ENCODE assay signal across 1 cellular context in the genomic region with DNA sequence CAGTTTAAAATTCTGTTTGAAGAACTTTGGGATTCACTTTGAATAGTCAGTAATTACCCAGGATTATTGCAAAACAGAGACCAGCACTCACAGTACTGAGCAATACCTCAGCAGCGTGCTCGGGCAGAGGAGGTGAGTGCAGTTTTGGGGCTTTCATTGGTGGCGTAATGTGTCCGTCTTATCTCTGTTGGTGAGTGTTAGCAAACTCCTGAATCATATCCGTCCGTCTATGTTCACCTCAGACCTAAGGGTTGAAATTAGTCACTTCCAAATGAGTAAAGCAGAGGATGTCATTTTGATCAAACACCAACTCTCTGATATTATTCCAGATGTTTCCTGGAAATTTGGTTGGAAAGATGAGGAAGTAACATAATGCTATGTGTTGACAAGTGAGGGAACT.
TF ChIP-seq lines count a peak whose summit lies in the region.

No MANE protein-coding gene starts in this region.

TF ChIP-seq in HepG2, 621 proteins besides CTCF, POLR2A, EP300 and RAD21 (continued from another document and continues in another):
- TF ChIP-seq ZNF556 (CRISPR knock-in tag; IDR thresholded peaks at IDR 0.05; ENCODE audit: borderline replicate concordance) (0 out of 2 replicates have a peak, but pooled peaks have one; percentile 32), SOX6 (IDR thresholded peaks at IDR 0.05) (no peak), SOX6 (CRISPR knock-in tag; IDR thresholded peaks at IDR 0.05) (peak; percentile 69), ETV5 (CRISPR knock-in tag; IDR thresholded peaks at IDR 0.05; ENCODE audit: borderline replicate concordance) (peak; percentile 91), ZNF138 (CRISPR knock-in tag; IDR thresholded peaks at IDR 0.05; ENCODE audit: low read depth) (no peak), ZNF792 (CRISPR knock-in tag; IDR thresholded peaks at IDR 0.05) (peak; percentile 29; the same call in 1 of the 2 replicates), RARA (CRISPR knock-in tag; IDR thresholded peaks at IDR 0.05) (peak; percentile 53), NR2F6 (IDR thresholded peaks at IDR 0.05) (peak; percentile 54), NR2F6 (CRISPR knock-in tag; IDR thresholded peaks at IDR 0.05) (peak; percentile 33; the same call in 1 of the 2 replicates), ISL2 (CRISPR knock-in tag; IDR thresholded peaks at IDR 0.05) (peak; percentile 77), RCOR2 (CRISPR knock-in tag; IDR thresholded peaks at IDR 0.05) (peak; percentile 52; the same call in 1 of the 2 replicates), ZSCAN29 (CRISPR knock-in tag; conservative IDR thresholded peaks at IDR 0.05) (peak; percentile 60; the same call in 1 of the 2 replicates), POGZ (CRISPR knock-in tag; IDR thresholded peaks at IDR 0.05) (peak; percentile 66; the same call in 1 of the 2 replicates), XRCC5 (optimal IDR thresholded peaks at IDR 0.05; ENCODE audit: low read length) (peak; percentile 31), IRF2 (CRISPR knock-in tag; IDR thresholded peaks at IDR 0.05) (peak; percentile 32; the same call in 1 of the 2 replicates), ZNF331 (CRISPR knock-in tag; IDR thresholded peaks at IDR 0.05) (0 out of 2 replicates have a peak, but pooled peaks have one; percentile 24), NFYB (CRISPR knock-in tag; IDR thresholded peaks at IDR 0.05) (peak; percentile 52; the same call in 1 of the 2 replicates), MXD4 (CRISPR knock-in tag; IDR thresholded peaks at IDR 0.05) (no peak), ZNF614 (CRISPR knock-in tag; IDR thresholded peaks at IDR 0.05; ENCODE audit: borderline replicate concordance) (0 out of 2 replicates have a peak, but pooled peaks have one; percentile 29), CREB1 (IDR thresholded peaks at IDR 0.05) (0 out of 2 replicates have a peak, but pooled peaks have one; percentile 9), CREB1 (CRISPR knock-in tag; IDR thresholded peaks at IDR 0.05) (peak; percentile 70), ZBTB21 (CRISPR knock-in tag; IDR thresholded peaks at IDR 0.05) (0 out of 2 replicates have a peak, but pooled peaks have one; percentile 41), CEBPG (CRISPR knock-in tag; IDR thresholded peaks at IDR 0.05) (peak; percentile 89), STAT6 (CRISPR knock-in tag; IDR thresholded peaks at IDR 0.05; ENCODE audit: borderline replicate concordance) (peak; percentile 52; the same call in 1 of the 2 replicates), ZNF784 (CRISPR knock-in tag; IDR thresholded peaks at IDR 0.05; ENCODE audit: borderline replicate concordance) (no peak), KMT2B (CRISPR knock-in tag; IDR thresholded peaks at IDR 0.05) (peak; percentile 51; the same call in 1 of the 2 replicates), HOXA3 (CRISPR knock-in tag; IDR thresholded peaks at IDR 0.05) (peak; percentile 66; the same call in 1 of the 2 replicates), ELF1 (CRISPR knock-in tag; IDR thresholded peaks at IDR 0.05) (0 out of 2 replicates have a peak, but pooled peaks have one; percentile 14), MED1 (CRISPR knock-in tag; IDR thresholded peaks at IDR 0.05) (peak; percentile 88), ELF3 (CRISPR knock-in tag; IDR thresholded peaks at IDR 0.05) (peak; percentile 62), AHDC1 (CRISPR knock-in tag; IDR thresholded peaks at IDR 0.05; ENCODE audit: borderline replicate concordance) (peak; percentile 35; the same call in 1 of the 2 replicates), ARID3A (IDR thresholded peaks at IDR 0.05; ENCODE audit: low read depth, low read length) (peak; percentile 52; the same call in 1 of the 2 replicates), GATAD2A (CRISPR knock-in tag; IDR thresholded peaks at IDR 0.05) (peak; percentile 80), MYC (CRISPR knock-in tag; IDR thresholded peaks at IDR 0.05; ENCODE audit: borderline replicate concordance) (peak; percentile 57; the same call in 1 of the 2 replicates)
- TF ChIP-seq, protein P1, sequence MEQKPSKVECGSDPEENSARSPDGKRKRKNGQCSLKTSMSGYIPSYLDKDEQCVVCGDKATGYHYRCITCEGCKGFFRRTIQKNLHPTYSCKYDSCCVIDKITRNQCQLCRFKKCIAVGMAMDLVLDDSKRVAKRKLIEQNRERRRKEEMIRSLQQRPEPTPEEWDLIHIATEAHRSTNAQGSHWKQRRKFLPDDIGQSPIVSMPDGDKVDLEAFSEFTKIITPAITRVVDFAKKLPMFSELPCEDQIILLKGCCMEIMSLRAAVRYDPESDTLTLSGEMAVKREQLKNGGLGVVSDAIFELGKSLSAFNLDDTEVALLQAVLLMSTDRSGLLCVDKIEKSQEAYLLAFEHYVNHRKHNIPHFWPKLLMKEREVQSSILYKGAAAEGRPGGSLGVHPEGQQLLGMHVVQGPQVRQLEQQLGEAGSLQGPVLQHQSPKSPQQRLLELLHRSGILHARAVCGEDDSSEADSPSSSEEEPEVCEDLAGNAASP (CRISPR knock-in tag; IDR thresholded peaks at IDR 0.05; ENCODE audit: borderline replicate concordance): peak; percentile 33; the same call in 1 of the 2 replicates
- TF ChIP-seq, protein P2, sequence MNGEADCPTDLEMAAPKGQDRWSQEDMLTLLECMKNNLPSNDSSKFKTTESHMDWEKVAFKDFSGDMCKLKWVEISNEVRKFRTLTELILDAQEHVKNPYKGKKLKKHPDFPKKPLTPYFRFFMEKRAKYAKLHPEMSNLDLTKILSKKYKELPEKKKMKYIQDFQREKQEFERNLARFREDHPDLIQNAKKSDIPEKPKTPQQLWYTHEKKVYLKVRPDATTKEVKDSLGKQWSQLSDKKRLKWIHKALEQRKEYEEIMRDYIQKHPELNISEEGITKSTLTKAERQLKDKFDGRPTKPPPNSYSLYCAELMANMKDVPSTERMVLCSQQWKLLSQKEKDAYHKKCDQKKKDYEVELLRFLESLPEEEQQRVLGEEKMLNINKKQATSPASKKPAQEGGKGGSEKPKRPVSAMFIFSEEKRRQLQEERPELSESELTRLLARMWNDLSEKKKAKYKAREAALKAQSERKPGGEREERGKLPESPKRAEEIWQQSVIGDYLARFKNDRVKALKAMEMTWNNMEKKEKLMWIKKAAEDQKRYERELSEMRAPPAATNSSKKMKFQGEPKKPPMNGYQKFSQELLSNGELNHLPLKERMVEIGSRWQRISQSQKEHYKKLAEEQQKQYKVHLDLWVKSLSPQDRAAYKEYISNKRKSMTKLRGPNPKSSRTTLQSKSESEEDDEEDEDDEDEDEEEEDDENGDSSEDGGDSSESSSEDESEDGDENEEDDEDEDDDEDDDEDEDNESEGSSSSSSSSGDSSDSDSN (CRISPR knock-in tag; IDR thresholded peaks at IDR 0.05): no peak
- TF ChIP-seq, protein P3, sequence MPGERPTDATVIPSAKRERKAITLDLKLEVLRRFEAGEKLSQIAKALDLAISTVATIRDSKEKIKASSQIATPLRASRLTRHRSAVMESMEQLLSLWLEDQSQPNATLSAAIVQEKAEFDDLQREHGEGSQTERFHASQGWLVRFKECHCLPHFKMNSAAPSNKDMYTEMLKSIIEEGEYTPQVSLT (CRISPR knock-in tag; IDR thresholded peaks at IDR 0.05; ENCODE audit: borderline replicate concordance, low read depth): no peak
- TF ChIP-seq, protein P4, sequence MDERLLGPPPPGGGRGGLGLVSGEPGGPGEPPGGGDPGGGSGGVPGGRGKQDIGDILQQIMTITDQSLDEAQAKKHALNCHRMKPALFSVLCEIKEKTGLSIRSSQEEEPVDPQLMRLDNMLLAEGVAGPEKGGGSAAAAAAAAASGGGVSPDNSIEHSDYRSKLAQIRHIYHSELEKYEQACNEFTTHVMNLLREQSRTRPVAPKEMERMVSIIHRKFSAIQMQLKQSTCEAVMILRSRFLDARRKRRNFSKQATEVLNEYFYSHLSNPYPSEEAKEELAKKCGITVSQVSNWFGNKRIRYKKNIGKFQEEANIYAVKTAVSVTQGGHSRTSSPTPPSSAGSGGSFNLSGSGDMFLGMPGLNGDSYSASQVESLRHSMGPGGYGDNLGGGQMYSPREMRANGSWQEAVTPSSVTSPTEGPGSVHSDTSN (CRISPR knock-in tag; IDR thresholded peaks at IDR 0.05): peak; percentile 59; the same call in 1 of the 2 replicates
- TF ChIP-seq, protein P5, sequence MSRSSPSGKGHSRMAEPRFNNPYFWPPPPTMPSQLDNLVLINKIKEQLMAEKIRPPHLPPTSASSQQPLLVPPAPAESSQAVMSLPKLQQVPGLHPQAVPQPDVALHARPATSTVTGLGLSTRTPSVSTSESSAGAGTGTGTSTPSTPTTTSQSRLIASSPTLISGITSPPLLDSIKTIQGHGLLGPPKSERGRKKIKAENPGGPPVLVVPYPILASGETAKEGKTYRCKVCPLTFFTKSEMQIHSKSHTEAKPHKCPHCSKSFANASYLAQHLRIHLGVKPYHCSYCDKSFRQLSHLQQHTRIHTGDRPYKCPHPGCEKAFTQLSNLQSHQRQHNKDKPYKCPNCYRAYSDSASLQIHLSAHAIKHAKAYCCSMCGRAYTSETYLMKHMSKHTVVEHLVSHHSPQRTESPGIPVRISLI (CRISPR knock-in tag; IDR thresholded peaks at IDR 0.05; ENCODE audit: borderline replicate concordance): peak; percentile 44; the same call in 1 of the 2 replicates
